In genomic region chr6:148746363-148747144, GRCh38 we compare ENCODE assay signal across 8 cellular contexts. TPM values are rescaled to one million over a fixed set of nuclear protein-coding genes. Genes with fewer than 3 reads are reported as not detected.
DNase-seq lines count a peak whose midpoint lies in the region; ATAC-seq and TF ChIP-seq lines count a peak whose summit lies in the region.

Gene UST (plus strand): TSS chr6:148747030. CDS start chr6:148747431, 401 bp downstream.

- peak; percentile 72 for TF ChIP-seq CTCF in GM10266 (IDR thresholded peaks at IDR 0.05; ENCODE audit: control insufficient read depth, insufficient read depth, low read depth, missing control alignments)
- TF ChIP-seq CTCF in epithelial cell of proximal tubule (conservative IDR thresholded peaks at IDR 0.05; ENCODE audit: low read depth, low read length), result peak; percentile 45
- no peak for TF ChIP-seq CTCF in mucosa of descending colon (IDR thresholded peaks at IDR 0.05)

- ATAC-seq in HG02938 (IDR thresholded peaks at IDR 0.05; ENCODE audit: unreplicated experiment) (peak; percentile 39), mucosa of descending colon (peak; percentile 61), GM18861 (IDR thresholded peaks at IDR 0.05; ENCODE audit: unreplicated experiment) (no peak)
- ATAC-seq in stimulated activated naive B cell treated with anti-CD40 and anti-IgM and Interleukin-4, amounts not matched to agents 10 μg/mL and 1 μg/mL and 100 μg/mL, for 72 hours (replicated peaks), result peak; percentile 53 to 63

- H3K9me3 Mint-ChIP-seq in stimulated activated naive B cell treated with anti-CD40 and anti-IgM and Interleukin-4, amounts not matched to agents 10 μg/mL and 1 μg/mL and 100 μg/mL, for 72 hours, result no peaks in the 10 kb centered on the region

- peaks cover 25 to 44% of the 10 kb centered on the region in 2 donors for H3K4me1 Mint-ChIP-seq in stimulated activated naive B cell treated with anti-CD40 and anti-IgM and Interleukin-4, amounts not matched to agents 10 μg/mL and 1 μg/mL and 100 μg/mL, for 72 hours

- H3K9me3 ChIP-seq in mucosa of descending colon, result no peaks in the 10 kb centered on the region

- H3K4me1 ChIP-seq in mucosa of descending colon (ENCODE audit: low read depth), result peaks cover 15% of the 10 kb centered on the region

- intact Hi-C loops in mucosa of descending colon (cut with DNase I, micrococcal nuclease), result loop anchor here (5.0 to 10.0 kb wide), 2 partner anchors 198 to 201 kb away; no protein-coding TSS in a partner anchor

- H3K36me3 ChIP-seq in mucosa of descending colon (ENCODE audit: low read depth), result no peaks in the 10 kb centered on the region

- peak within 1 kb of the TSS; percentile 92 for H3K27ac Mint-ChIP-seq in stimulated activated naive B cell treated with anti-CD40 and anti-IgM and Interleukin-4, amounts not matched to agents 10 μg/mL and 1 μg/mL and 100 μg/mL, for 72 hours

- DNase-seq in GM10266 (ENCODE audit: extremely low spot score) (peak; percentile 85), NCI-H69 (lab: John Stamatoyannopoulos, UW) (peak; percentile 82), activated T-cell treated with anti-CD3 and anti-CD28 coated beads for 1 hour (ENCODE audit: low read depth) (peak; percentile 46), epithelial cell of proximal tubule (ENCODE audit: low read depth) (peak; percentile 23), mucosa of descending colon (peak; percentile 69 to 82 (median 71))
- peak; percentile 53 for DNase-seq in stimulated activated naive B cell treated with anti-CD40 and anti-IgM and Interleukin-4, amounts not matched to agents 10 μg/mL and 1 μg/mL and 100 μg/mL, for 72 hours

- H3K36me3 Mint-ChIP-seq in stimulated activated naive B cell treated with anti-CD40 and anti-IgM and Interleukin-4, amounts not matched to agents 10 μg/mL and 1 μg/mL and 100 μg/mL, for 72 hours, result peaks cover 0 to 4% of the 10 kb centered on the region in 2 donors

- H3K4me3 Mint-ChIP-seq in stimulated activated naive B cell treated with anti-CD40 and anti-IgM and Interleukin-4, amounts not matched to agents 10 μg/mL and 1 μg/mL and 100 μg/mL, for 72 hours, result peak within 1 kb of the TSS; percentile 98 to 100

- no peaks in the 10 kb centered on the region for H3K27me3 Mint-ChIP-seq in stimulated activated naive B cell treated with anti-CD40 and anti-IgM and Interleukin-4, amounts not matched to agents 10 μg/mL and 1 μg/mL and 100 μg/mL, for 72 hours

- peak within 1 kb of the TSS; percentile 63 for H3K4me3 ChIP-seq in epithelial cell of proximal tubule (ENCODE audit: low read depth, low read length)
- H3K4me3 ChIP-seq in mucosa of descending colon, result peak within 1 kb of the TSS; percentile 30

RNA-seq across cellular contexts. Expression of gene UST, which starts in this region (rescaled TPM):
- 1.1 TPM in 2 replicates for total RNA-seq in epithelial cell of proximal tubule
- total RNA-seq in mucosa of descending colon, result 10 to 100 TPM in 1 of 3 donors, 1 to 10 TPM in 2; 1.1 to 16.2 (median 2.1) TPM

Comparison
In these comparisons a context has a peak if more than half of its experiments do, and no peak if none do; other contexts are left out.
1. DNase-seq: peak in every context shown above with its lines; median percentile 85 in GM10266; 82 in NCI-H69; 71 in mucosa of descending colon; 53 in stimulated activated naive B cell treated with anti-CD40 and anti-IgM and Interleukin-4, amounts not matched to agents 10 μg/mL and 1 μg/mL and 100 μg/mL, for 72 hours; 46 in activated T-cell treated with anti-CD3 and anti-CD28 coated beads for 1 hour; 23 in epithelial cell of proximal tubule.